ENCODE assay signal across 1 cellular context in the genomic region with DNA sequence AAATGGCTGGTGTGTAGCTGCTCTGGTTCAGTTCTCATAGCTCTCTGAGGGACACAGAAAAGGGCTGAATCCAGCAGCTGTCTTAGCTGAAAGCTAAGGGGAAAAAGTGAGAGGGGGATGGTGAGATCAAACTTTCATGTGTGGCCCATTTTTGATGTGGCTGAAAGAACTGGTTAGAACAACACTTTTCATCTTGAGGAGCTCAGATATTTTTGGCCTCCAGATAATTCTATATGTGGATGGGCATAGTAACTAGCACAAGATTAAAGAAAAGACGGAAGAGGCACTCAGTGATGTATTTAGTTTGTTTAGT.
TF ChIP-seq lines count a peak whose summit lies in the region.

No MANE protein-coding gene starts in this region.

TF ChIP-seq in HEK293, 187 proteins besides CTCF, POLR2A, EP300 and RAD21 (continued from another document):
- TF ChIP-seq, protein P1, sequence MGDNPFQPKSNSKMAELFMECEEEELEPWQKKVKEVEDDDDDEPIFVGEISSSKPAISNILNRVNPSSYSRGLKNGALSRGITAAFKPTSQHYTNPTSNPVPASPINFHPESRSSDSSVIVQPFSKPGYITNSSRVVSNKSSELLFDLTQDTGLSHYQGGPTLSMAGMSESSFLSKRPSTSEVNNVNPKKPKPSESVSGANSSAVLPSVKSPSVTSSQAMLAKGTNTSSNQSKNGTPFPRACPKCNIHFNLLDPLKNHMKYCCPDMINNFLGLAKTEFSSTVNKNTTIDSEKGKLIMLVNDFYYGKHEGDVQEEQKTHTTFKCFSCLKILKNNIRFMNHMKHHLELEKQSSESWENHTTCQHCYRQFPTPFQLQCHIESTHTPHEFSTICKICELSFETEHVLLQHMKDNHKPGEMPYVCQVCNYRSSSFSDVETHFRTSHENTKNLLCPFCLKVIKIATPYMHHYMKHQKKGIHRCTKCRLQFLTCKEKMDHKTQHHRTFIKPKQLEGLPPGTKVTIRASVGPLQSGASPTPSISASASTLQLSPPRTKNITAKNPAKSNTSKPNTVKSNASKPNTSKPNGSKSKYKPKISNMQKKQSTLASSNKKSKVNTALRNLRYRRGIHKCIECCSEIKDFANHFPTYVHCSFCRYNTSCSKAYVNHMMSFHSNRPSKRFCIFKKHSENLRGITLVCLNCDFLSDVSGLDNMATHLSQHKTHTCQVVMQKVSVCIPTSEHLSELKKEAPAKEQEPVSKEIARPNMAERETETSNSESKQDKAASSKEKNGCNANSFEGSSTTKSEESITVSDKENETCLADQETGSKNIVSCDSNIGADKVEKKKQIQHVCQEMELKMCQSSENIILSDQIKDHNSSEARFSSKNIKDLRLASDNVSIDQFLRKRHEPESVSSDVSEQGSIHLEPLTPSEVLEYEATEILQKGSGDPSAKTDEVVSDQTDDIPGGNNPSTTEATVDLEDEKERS (tag by site-specific recombination; IDR thresholded peaks at IDR 0.05), result no peak
- TF ChIP-seq, protein P2, sequence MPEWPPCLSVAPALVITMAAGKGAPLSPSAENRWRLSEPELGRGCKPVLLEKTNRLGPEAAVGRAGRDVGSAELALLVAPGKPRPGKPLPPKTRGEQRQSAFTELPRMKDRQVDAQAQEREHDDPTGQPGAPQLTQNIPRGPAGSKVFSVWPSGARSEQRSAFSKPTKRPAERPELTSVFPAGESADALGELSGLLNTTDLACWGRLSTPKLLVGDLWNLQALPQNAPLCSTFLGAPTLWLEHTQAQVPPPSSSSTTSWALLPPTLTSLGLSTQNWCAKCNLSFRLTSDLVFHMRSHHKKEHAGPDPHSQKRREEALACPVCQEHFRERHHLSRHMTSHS (tag by site-specific recombination; IDR thresholded peaks at IDR 0.05), result no peak
- TF ChIP-seq ZNF677 (tag by site-specific recombination; IDR thresholded peaks at IDR 0.05) (no peak), ZNF155 (tag by site-specific recombination; IDR thresholded peaks at IDR 0.05) (no peak), ZBTB20 (tag by site-specific recombination; IDR thresholded peaks at IDR 0.05) (no peak), ZNF16 (tag by site-specific recombination; IDR thresholded peaks at IDR 0.05; ENCODE audit: low read depth) (no peak), HOXC10 (CRISPR knock-in tag; IDR thresholded peaks at IDR 0.05) (no peak), ZNF121 (tag by site-specific recombination; IDR thresholded peaks at IDR 0.05) (no peak), TRIM28 (IDR thresholded peaks at IDR 0.05; ENCODE audit: borderline replicate concordance, low read length) (no peak), ZNF747 (tag by site-specific recombination; IDR thresholded peaks at IDR 0.05) (no peak), ZNF140 (tag by site-specific recombination; IDR thresholded peaks at IDR 0.05) (no peak), ZFP37 (tag by site-specific recombination; IDR thresholded peaks at IDR 0.05) (no peak), FEZF1 (tag by site-specific recombination; IDR thresholded peaks at IDR 0.05) (no peak)
TF ChIP-seq in HEK293: peak in this region for 0.
